12 cellular contexts compared by ENCODE assay signal in genomic region chr14:106506901-106507305, GRCh38.
DNase-seq lines count a peak whose midpoint lies in the region; ATAC-seq and TF ChIP-seq lines count a peak whose summit lies in the region.
"Had no signal": no experiment of that assay in that cellular context is flagged by ENCODE, and none has a peak within 500 bp of the region (broad histone marks: within the 10 kb centered on the region; RNA-seq: fewer than 3 reads in every experiment).

No MANE protein-coding gene starts in this region.

- H3K27ac Mint-ChIP-seq in activated CD4-positive, alpha-beta T cell treated with anti-CD3 and anti-CD28 coated beads, Interleukin-2, amount 10 ng/mL, durations not matched to agents 7 days and 5 days: peak overlapping the region; percentile 96
- H3K27ac Mint-ChIP-seq in activated naive CD4-positive, alpha-beta T cell treated with anti-CD3 and anti-CD28 coated beads for 36 hours: peak overlapping the region; percentile 79

- H3K79me1 ChIP-seq in trophoblast cell (ENCODE audit: low read length): no peaks in the 10 kb centered on the region

- peaks cover 59% of the 10 kb centered on the region for H3K4me1 Mint-ChIP-seq in activated CD4-positive, alpha-beta T cell treated with anti-CD3 and anti-CD28 coated beads, Interleukin-2, amount 10 ng/mL, durations not matched to agents 7 days and 5 days
- H3K4me1 Mint-ChIP-seq in activated naive CD4-positive, alpha-beta T cell treated with anti-CD3 and anti-CD28 coated beads for 36 hours (ENCODE audit: low read depth): peaks cover 76% of the 10 kb centered on the region

- no peaks in the 10 kb centered on the region for H3K9me3 Mint-ChIP-seq in activated CD4-positive, alpha-beta T cell treated with anti-CD3 and anti-CD28 coated beads, Interleukin-2, amount 10 ng/mL, durations not matched to agents 7 days and 5 days
- H3K9me3 Mint-ChIP-seq in activated naive CD4-positive, alpha-beta T cell treated with anti-CD3 and anti-CD28 coated beads for 36 hours: no peaks in the 10 kb centered on the region

- H3K23ac ChIP-seq in trophoblast cell (ENCODE audit: low read length): no peak overlapping the region

- H2AK5ac ChIP-seq in trophoblast cell (ENCODE audit: low read length): no peak overlapping the region

- no peak for TF ChIP-seq CTCF in DND-41 (IDR thresholded peaks at IDR 0.05; ENCODE audit: borderline replicate concordance, extremely low read depth, low read length, poor library complexity, severe bottlenecking)
- no peak for TF ChIP-seq CTCF in GM13977 (IDR thresholded peaks at IDR 0.05; ENCODE audit: extremely low read depth, insufficient read depth, missing control alignments)

- H3K4ac ChIP-seq in trophoblast cell (ENCODE audit: low read depth, low read length): no peak overlapping the region

- no peaks in the 10 kb centered on the region for H4K20me1 ChIP-seq in DND-41 (ENCODE audit: insufficient read depth, low read length)

- H2BK120ac ChIP-seq in trophoblast cell (ENCODE audit: insufficient read depth, low read length, poor library complexity): no peak overlapping the region

- H3K79me2 ChIP-seq in DND-41 (ENCODE audit: insufficient read depth, low read length): no peaks in the 10 kb centered on the region
- H3K79me2 ChIP-seq in trophoblast cell (ENCODE audit: control insufficient read depth, insufficient read depth, low read length, poor library complexity): no peaks in the 10 kb centered on the region

- in situ Hi-C loops in GM13977 (cut with MboI; ENCODE audit: low pct_unique_long_range_greater_than_20kb, low sequenced_read_pairs, unreplicated experiment): no loop called here

- H3K4me3 ChIP-seq in DND-41 (ENCODE audit: low read depth in 1 of 2, low read length in 2 of 2) (peak overlapping the region in 1 of 2 experiments; percentile 50; a peak in 2 of 4 replicates), trophoblast cell (ENCODE audit: low read depth, low read length) (no peak overlapping the region)
- H3K4me3 ChIP-seq: upper lobe of left lung had no signal

- no peak overlapping the region for H2BK5ac ChIP-seq in trophoblast cell (ENCODE audit: low read depth, low read length, poor library complexity)

- H3K27me3 Mint-ChIP-seq in activated CD4-positive, alpha-beta T cell treated with anti-CD3 and anti-CD28 coated beads, Interleukin-2, amount 10 ng/mL, durations not matched to agents 7 days and 5 days: peaks cover 16% of the 10 kb centered on the region
- H3K27me3 Mint-ChIP-seq in activated naive CD4-positive, alpha-beta T cell treated with anti-CD3 and anti-CD28 coated beads for 36 hours (ENCODE audit: low read depth): no peaks in the 10 kb centered on the region

- H3K9ac ChIP-seq in DND-41 (ENCODE audit: low read depth, low read length) (peak overlapping the region; percentile 47), trophoblast cell (ENCODE audit: low read length) (no peak overlapping the region)

- H3K36me3 ChIP-seq in DND-41 (ENCODE audit: insufficient read depth, low read length) (no peaks in the 10 kb centered on the region), trophoblast cell (ENCODE audit: control insufficient read depth in 1 of 2, insufficient read depth in 2 of 2, low read length in 2 of 2) (no peaks in the 10 kb centered on the region)
- H3K36me3 ChIP-seq: upper lobe of left lung had no signal

- no peaks in the 10 kb centered on the region for H3K9me3 ChIP-seq in DND-41 (ENCODE audit: insufficient read depth, low read length, severe bottlenecking)
- peaks cover 32% of the 10 kb centered on the region for H3K9me3 ChIP-seq in trophoblast cell (ENCODE audit: insufficient read depth, low read depth, low read length)
- H3K9me3 ChIP-seq: upper lobe of left lung had no signal

- CTCF ChIA-PET in activated CD4-positive, alpha-beta T cell treated with anti-CD3 and anti-CD28 coated beads, Interleukin-2, amount 10 ng/mL, durations not matched to agents 7 days and 5 days (lab: Charles Lee): interaction anchor here (1.0 to 8.3 kb wide), 10 partner anchors 12 to 199 kb away, joined by 3 to 90 read pairs (median 4); no protein-coding TSS in a partner anchor
- CTCF ChIA-PET in activated naive CD4-positive, alpha-beta T cell treated with anti-CD3 and anti-CD28 coated beads for 36 hours (lab: Charles Lee): interaction anchor here (0.9 to 9.4 kb wide), 14 partner anchors 10 to 89 kb away, joined by 3 to 100 read pairs (median 10); no protein-coding TSS in a partner anchor

- no peak overlapping the region for H4K8ac ChIP-seq in trophoblast cell (ENCODE audit: low read depth, low read length)

- no peaks in the 10 kb centered on the region for H3K36me3 Mint-ChIP-seq in activated CD4-positive, alpha-beta T cell treated with anti-CD3 and anti-CD28 coated beads, Interleukin-2, amount 10 ng/mL, durations not matched to agents 7 days and 5 days (ENCODE audit: low read depth)
- H3K36me3 Mint-ChIP-seq in activated naive CD4-positive, alpha-beta T cell treated with anti-CD3 and anti-CD28 coated beads for 36 hours (ENCODE audit: low read depth): no peaks in the 10 kb centered on the region

- DNase-seq in DND-41: peak; percentile 84
- DNase-seq in activated CD4-positive, alpha-beta T cell treated with anti-CD3 and anti-CD28 coated beads, Interleukin-2, amount 10 ng/mL, durations not matched to agents 7 days and 5 days: peak; percentile 72
- DNase-seq in activated naive CD4-positive, alpha-beta T cell treated with anti-CD3 and anti-CD28 coated beads for 36 hours: peak; percentile 85
- DNase-seq in stimulated activated CD4-positive, alpha-beta T cell treated with anti-CD3 and anti-CD28 coated beads, Interleukin-1b, Interleukin-23, amount 100 ng/mL, for 48 hours: peak; percentile 64
- DNase-seq in DMS 273 treated with DMSO at 0.1 percent for 48 hours (lab: John Stamatoyannopoulos, UW): no peak
- no peak for DNase-seq in trophoblast cell
- no peak for DNase-seq in GM13977 (ENCODE audit: low spot score)
- DNase-seq: posterior cingulate gyrus, SHP77 treated with DMSO at 0.1 percent for 48 hours had no signal

- H2AFZ ChIP-seq in DND-41 (ENCODE audit: low read depth, low read length) (peak overlapping the region; percentile 56), trophoblast cell (ENCODE audit: insufficient read depth, low read length, poor library complexity) (no peak overlapping the region)

- no peak overlapping the region for H3K18ac ChIP-seq in trophoblast cell (ENCODE audit: low read length)

- WGBS in trophoblast cell (ENCODE audit: extremely low coverage, insufficient coverage, insufficient read length): no CpG with 5 or more reads among the region's 8 CpGs

- H3K4me1 ChIP-seq in DND-41 (ENCODE audit: insufficient read depth, low read length) (peaks cover 79% of the 10 kb centered on the region), trophoblast cell (ENCODE audit: control insufficient read depth in 1 of 2, insufficient read depth in 2 of 2, low read length in 2 of 2) (no peaks in the 10 kb centered on the region)
- H3K4me1 ChIP-seq: upper lobe of left lung had no signal

- intact Hi-C loops in activated naive CD4-positive, alpha-beta T cell treated with anti-CD3 and anti-CD28 coated beads for 36 hours (cut with micrococcal nuclease): loop anchor here (1.0 to 2.0 kb wide), 4 partner anchors 18 to 154 kb away; no protein-coding TSS in a partner anchor

- H3K14ac ChIP-seq in trophoblast cell (ENCODE audit: low read length): no peak overlapping the region

- H3K4me2 ChIP-seq in DND-41 (ENCODE audit: insufficient read depth, low read length): peak overlapping the region; percentile 65
- no peak overlapping the region for H3K4me2 ChIP-seq in trophoblast cell (ENCODE audit: low read length)

- no peaks in the 10 kb centered on the region for H3K27me3 ChIP-seq in DND-41 (ENCODE audit: insufficient read depth, low read length, poor library complexity)
- no peaks in the 10 kb centered on the region for H3K27me3 ChIP-seq in trophoblast cell (ENCODE audit: insufficient read depth, low read length)
- H3K27me3 ChIP-seq: upper lobe of left lung had no signal

- H2BK12ac ChIP-seq in trophoblast cell (ENCODE audit: low read length): no peak overlapping the region

- POLR2A ChIA-PET in activated CD4-positive, alpha-beta T cell treated with anti-CD3 and anti-CD28 coated beads, Interleukin-2, amount 10 ng/mL, durations not matched to agents 7 days and 5 days (lab: Charles Lee): no interaction called here

- ATAC-seq in DND-41 (ENCODE audit: insufficient read depth, low read depth): peak; percentile 82
- ATAC-seq in GM19023 (IDR thresholded peaks at IDR 0.05; ENCODE audit: unreplicated experiment): no peak

- H3K4me3 Mint-ChIP-seq in activated CD4-positive, alpha-beta T cell treated with anti-CD3 and anti-CD28 coated beads, Interleukin-2, amount 10 ng/mL, durations not matched to agents 7 days and 5 days: peak overlapping the region; percentile 60
- H3K4me3 Mint-ChIP-seq in activated naive CD4-positive, alpha-beta T cell treated with anti-CD3 and anti-CD28 coated beads for 36 hours: peak overlapping the region; percentile 46

- no peak overlapping the region for H4K12ac ChIP-seq in trophoblast cell (ENCODE audit: low read depth, low read length)

- no peak overlapping the region for H4K91ac ChIP-seq in trophoblast cell (ENCODE audit: low read depth, low read length)

- H3K27ac ChIP-seq in DND-41 (ENCODE audit: low read length) (peak overlapping the region; percentile 92), trophoblast cell (ENCODE audit: low read depth, low read length) (no peak overlapping the region)
- H3K27ac ChIP-seq: HL-60, upper lobe of left lung had no signal

Comparison
In these comparisons a context has a peak if more than half of its experiments do, and no peak if none do; other contexts are left out.
1. DNase-seq: peak in DND-41 (single experiment), activated CD4-positive, alpha-beta T cell treated with anti-CD3 and anti-CD28 coated beads, Interleukin-2, amount 10 ng/mL, durations not matched to agents 7 days and 5 days (single experiment), activated naive CD4-positive, alpha-beta T cell treated with anti-CD3 and anti-CD28 coated beads for 36 hours (single experiment) and stimulated activated CD4-positive, alpha-beta T cell treated with anti-CD3 and anti-CD28 coated beads, Interleukin-1b, Interleukin-23, amount 100 ng/mL, for 48 hours (single experiment); none in DMS 273 treated with DMSO at 0.1 percent for 48 hours (single experiment), trophoblast cell (0 of 2) and GM13977 (single experiment).